Comparison of ENCODE assay signal across 1 cellular context in genomic region chr5:143416411-143416810, GRCh38.
TF ChIP-seq lines count a peak whose summit lies in the region.

No MANE protein-coding gene starts in this region.

TF ChIP-seq in GM23338, 12 proteins besides CTCF, POLR2A, EP300 and RAD21 (continued from another document):
- no peak for TF ChIP-seq ZNF462 (CRISPR knock-in tag; IDR thresholded peaks at IDR 0.05)
- no peak for TF ChIP-seq ZNF114 (CRISPR knock-in tag; IDR thresholded peaks at IDR 0.05)
- TF ChIP-seq POLR2AphosphoS5 (IDR thresholded peaks at IDR 0.05; ENCODE audit: low read depth) = no peak
- no peak for TF ChIP-seq NANOG (IDR thresholded peaks at IDR 0.05; ENCODE audit: borderline replicate concordance)
- TF ChIP-seq CREB1 (CRISPR knock-in tag; IDR thresholded peaks at IDR 0.05; ENCODE audit: low read depth) = no peak
